8 cellular contexts compared by ENCODE assay signal in genomic region chr3:179146911-179147570, GRCh38. TPM values are rescaled to one million over a fixed set of nuclear protein-coding genes. Genes with fewer than 3 reads are reported as not detected.
DNase-seq lines count a peak whose midpoint lies in the region; ATAC-seq and TF ChIP-seq lines count a peak whose summit lies in the region.

No MANE protein-coding gene starts in this region.

- H3K4me3 ChIP-seq in HL-60 (replicated peaks; ENCODE audit: insufficient read depth, low read length) (peak overlapping the region; percentile 88), heart right ventricle (peak overlapping the region; percentile 59 to 97 (median 88))

- peaks cover under 1 to 34% (median 30%) of the 10 kb centered on the region in 9 donors for H3K4me1 ChIP-seq in heart right ventricle

- ATAC-seq in GM19455 (IDR thresholded peaks at IDR 0.05; ENCODE audit: unreplicated experiment) (peak; percentile 13), heart right ventricle (peak; percentile 46 to 87 (median 72))

- DNase-seq in DMS53 (lab: John Stamatoyannopoulos, UW) (peak; percentile 79), HL-60 (ENCODE audit: low read depth in 1 of 2, low spot score in 1 of 2) (peak; percentile 53 to 57), NCI-H526 treated with DMSO at 0.1 percent for 48 hours (lab: John Stamatoyannopoulos, UW) (peak; percentile 74), amniotic epithelial cell (ENCODE audit: low read depth) (peak; percentile 72), heart right ventricle (peak in 1 of 2 donors; percentile 28), pons (ENCODE audit: low spot score) (peak; percentile 94)
- DNase-seq in stimulated activated CD8-positive, alpha-beta memory T cell treated with anti-CD3 and anti-CD28 coated beads, Interleukin-4, amount 100 ng/mL, for 48 hours, result no peak

- intact Hi-C loops in heart right ventricle (cut with DNase I), result loop anchor here (1.0 to 10.0 kb wide), 16 partner anchors 35 to 410 kb away; partner anchors contain the start of genes ZMAT3 (in 1 of the 10) and ZNF639 (in 1 of the 10)

- H3K27ac ChIP-seq in HL-60 (replicated peaks) (peak overlapping the region; percentile 91), heart right ventricle (peak overlapping the region; percentile 87 to 99 (median 98))

- WGBS in heart right ventricle, 2 donors, result 2 to 4% methylated on average over 18 of the region's 18 CpGs

- TF ChIP-seq CTCF in HL-60 (IDR thresholded peaks at IDR 0.05; ENCODE audit: insufficient read depth, low read length) (peak; percentile 55), heart right ventricle (IDR thresholded peaks at IDR 0.05) (peak; percentile 45 to 82 (median 68))

- H3K9me3 ChIP-seq in heart right ventricle, result no peaks in the 10 kb centered on the region

- H3K36me3 ChIP-seq in heart right ventricle, result no peaks in the 10 kb centered on the region

- H3K27me3 ChIP-seq in HL-60 (ENCODE audit: insufficient read depth, poor library complexity, severe bottlenecking) (no peaks in the 10 kb centered on the region), heart right ventricle (no peaks in the 10 kb centered on the region)

RNA-seq across cellular contexts. Expression of gene PIK3CA, which starts 1.1 kb away (rescaled TPM):
- total RNA-seq in heart right ventricle, result 10 to 100 TPM; 17.5 to 35.3 (median 24.4) TPM
- polyA plus RNA-seq in heart right ventricle, result 1 to 10 TPM; 4.0 to 4.1 TPM
